In the genomic region with DNA sequence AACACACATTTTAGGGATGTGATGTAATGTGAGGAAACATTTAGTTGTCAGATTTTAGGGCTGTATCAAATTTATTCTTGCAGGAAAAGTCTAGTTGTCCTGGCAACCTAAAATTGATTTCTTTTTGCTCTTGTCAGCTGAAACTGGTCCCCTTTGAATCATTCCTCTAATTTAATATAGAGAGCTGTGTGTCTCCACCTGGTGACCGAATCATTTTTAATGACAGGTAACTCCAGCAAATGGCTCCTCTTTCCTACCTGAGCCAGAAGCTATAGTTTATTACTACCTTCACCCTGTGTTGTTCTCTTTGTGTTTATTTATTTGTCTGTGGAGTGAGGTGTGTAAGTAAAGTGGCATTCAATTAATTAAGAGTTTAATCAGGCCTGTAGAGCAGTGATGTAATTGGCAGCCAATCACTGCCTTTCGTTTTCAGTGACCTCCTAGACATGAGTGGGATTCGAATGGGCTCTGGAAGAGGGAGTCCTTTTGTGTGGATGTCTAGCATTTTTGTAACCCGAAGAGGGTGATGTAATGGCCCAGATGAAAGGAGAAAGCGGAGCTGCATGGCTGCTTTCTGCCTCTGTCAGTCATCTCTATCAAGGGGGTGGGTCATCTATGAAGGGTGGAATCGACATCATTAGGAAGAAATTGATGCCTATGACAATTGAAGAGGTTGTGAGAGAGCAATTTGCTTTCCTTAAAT, we compare ENCODE assay signal across 14 cellular contexts.
DNase-seq lines count a peak whose midpoint lies in the region; ATAC-seq and TF ChIP-seq lines count a peak whose summit lies in the region.
"Had no signal": no experiment of that assay in that cellular context is flagged by ENCODE, and none has a peak within 500 bp of the region (broad histone marks: within the 10 kb centered on the region; RNA-seq: fewer than 3 reads in every experiment).

No MANE protein-coding gene starts in this region.

- POLR2A ChIA-PET in RWPE1 (lab: Yijun Ruan, JAX; ENCODE audit: low non-redundant PET): no interaction called here

- H3K27ac ChIP-seq in brain microvascular endothelial cell (no peak overlapping the region), RWPE1 (no peak overlapping the region)

- peaks cover 7% of the 10 kb centered on the region for H3K36me3 Mint-ChIP-seq in osteocyte (ENCODE audit: unreplicated experiment)
- no peaks in the 10 kb centered on the region for H3K36me3 Mint-ChIP-seq in natural killer cell treated with Interleukin-12 subunit alpha and Interleukin-12 subunit beta and Interleukin-15 and Interleukin-18, amount 100 ng/mL, for 72 hours
- H3K36me3 Mint-ChIP-seq: activated CD8-positive, alpha-beta memory T cell treated with anti-CD3 and anti-CD28 coated beads, Interleukin-2, amount 10 ng/mL, durations not matched to agents 7 days and 5 days had no signal

- H3K4me3 ChIP-seq in brain microvascular endothelial cell (ENCODE audit: low read depth, low read length): no peak overlapping the region

- H3K9me3 Mint-ChIP-seq in osteocyte (ENCODE audit: unreplicated experiment): no peaks in the 10 kb centered on the region
- no peaks in the 10 kb centered on the region for H3K9me3 Mint-ChIP-seq in natural killer cell treated with Interleukin-12 subunit alpha and Interleukin-12 subunit beta and Interleukin-15 and Interleukin-18, amount 100 ng/mL, for 72 hours
- H3K9me3 Mint-ChIP-seq: CD4-positive, alpha-beta memory T cell; stimulated activated naive CD8-positive, alpha-beta T cell treated with anti-CD3 and anti-CD28 coated beads, Interleukin-15, Interleukin-2, amounts not matched to agents 100 ng/mL and 50 ng/mL, for 24 hours had no signal

- H3K4me3 Mint-ChIP-seq in osteocyte (ENCODE audit: unreplicated experiment): no peak overlapping the region
- H3K4me3 Mint-ChIP-seq in natural killer cell treated with Interleukin-12 subunit alpha and Interleukin-12 subunit beta and Interleukin-15 and Interleukin-18, amount 100 ng/mL, for 72 hours: no peak overlapping the region
- H3K4me3 Mint-ChIP-seq: activated CD8-positive, alpha-beta memory T cell treated with anti-CD3 and anti-CD28 coated beads, Interleukin-2, amount 10 ng/mL, durations not matched to agents 7 days and 5 days; CD4-positive, alpha-beta memory T cell; stimulated activated naive CD8-positive, alpha-beta T cell treated with anti-CD3 and anti-CD28 coated beads, Interleukin-15, Interleukin-2, amounts not matched to agents 100 ng/mL and 50 ng/mL, for 24 hours had no signal

- H3K4me1 Mint-ChIP-seq in osteocyte (ENCODE audit: unreplicated experiment): peaks cover 70% of the 10 kb centered on the region
- H3K4me1 Mint-ChIP-seq in natural killer cell treated with Interleukin-12 subunit alpha and Interleukin-12 subunit beta and Interleukin-15 and Interleukin-18, amount 100 ng/mL, for 72 hours (ENCODE audit: low read depth in 2 of 2): peaks cover 46 to 48% of the 10 kb centered on the region in 2 donors

- DNase-seq in DMS79 treated with DMSO at 0.1 percent for 48 hours (lab: John Stamatoyannopoulos, UW) (peak; percentile 52), NCI-H2029 treated with DMSO at 0.1 percent for 48 hours (lab: John Stamatoyannopoulos, UW) (peak; percentile 44), brain microvascular endothelial cell (peak; percentile 51), osteocyte (ENCODE audit: extremely low spot score, unreplicated experiment) (no peak), RWPE1 (ENCODE audit: low spot score) (no peak), Kasumi-1 (lab: John Stamatoyannopoulos, UW) (no peak)
- no peak for DNase-seq in natural killer cell treated with Interleukin-12 subunit alpha and Interleukin-12 subunit beta and Interleukin-15 and Interleukin-18, amount 100 ng/mL, for 72 hours (ENCODE audit: low spot score)
- DNase-seq: activated CD8-positive, alpha-beta memory T cell treated with anti-CD3 and anti-CD28 coated beads, Interleukin-2, amount 10 ng/mL, durations not matched to agents 7 days and 5 days; CD4-positive, alpha-beta memory T cell; NCI-H146; posterior cingulate gyrus; stimulated activated CD4-positive, alpha-beta T cell treated with anti-CD3 and anti-CD28 coated beads, Interleukin-4, amount 100 ng/mL, for 1 hour had no signal

- no peaks in the 10 kb centered on the region for H3K36me3 ChIP-seq in brain microvascular endothelial cell (replicated peaks)

- no peak for ATAC-seq in HG02623 (IDR thresholded peaks at IDR 0.05; ENCODE audit: unreplicated experiment)
- ATAC-seq in natural killer cell treated with Interleukin-12 subunit alpha and Interleukin-12 subunit beta and Interleukin-15 and Interleukin-18, amount 100 ng/mL, for 72 hours: no peak
- ATAC-seq: activated CD8-positive, alpha-beta memory T cell treated with anti-CD3 and anti-CD28 coated beads, Interleukin-2, amount 10 ng/mL, durations not matched to agents 7 days and 5 days had no signal

- no peaks in the 10 kb centered on the region for H3K27me3 ChIP-seq in brain microvascular endothelial cell (replicated peaks)

- peak overlapping the region; percentile 79 for H3K27ac Mint-ChIP-seq in osteocyte (ENCODE audit: unreplicated experiment)
- peak overlapping the region in 1 of 2 donors; percentile 72 for H3K27ac Mint-ChIP-seq in natural killer cell treated with Interleukin-12 subunit alpha and Interleukin-12 subunit beta and Interleukin-15 and Interleukin-18, amount 100 ng/mL, for 72 hours
- H3K27ac Mint-ChIP-seq: activated CD8-positive, alpha-beta memory T cell treated with anti-CD3 and anti-CD28 coated beads, Interleukin-2, amount 10 ng/mL, durations not matched to agents 7 days and 5 days; stimulated activated naive CD8-positive, alpha-beta T cell treated with anti-CD3 and anti-CD28 coated beads, Interleukin-15, Interleukin-2, amounts not matched to agents 100 ng/mL and 50 ng/mL, for 24 hours had no signal

- no peaks in the 10 kb centered on the region for H3K27me3 Mint-ChIP-seq in osteocyte (ENCODE audit: unreplicated experiment)
- H3K27me3 Mint-ChIP-seq in natural killer cell treated with Interleukin-12 subunit alpha and Interleukin-12 subunit beta and Interleukin-15 and Interleukin-18, amount 100 ng/mL, for 72 hours: no peaks in the 10 kb centered on the region
- H3K27me3 Mint-ChIP-seq: CD4-positive, alpha-beta memory T cell; stimulated activated naive CD8-positive, alpha-beta T cell treated with anti-CD3 and anti-CD28 coated beads, Interleukin-15, Interleukin-2, amounts not matched to agents 100 ng/mL and 50 ng/mL, for 24 hours had no signal

- TF ChIP-seq CTCF in brain microvascular endothelial cell (IDR thresholded peaks at IDR 0.05; ENCODE audit: low read depth, low read length, missing control alignments) (no peak), osteocyte (IDR thresholded peaks at IDR 0.05) (no peak), RWPE1 (conservative IDR thresholded peaks at IDR 0.05; ENCODE audit: low read depth) (no peak)

- in situ Hi-C loops in brain microvascular endothelial cell (cut with HindIII; ENCODE audit: low pct_ligation_motif_present, low sequenced_read_pairs): loop anchor here (25.0 kb wide), 1 partner anchor 543 kb away; the partner anchor contains the start of gene BCL6

- CTCF ChIA-PET in RWPE1 (lab: Yijun Ruan, JAX): interaction anchor here (1.3 kb wide), 1 partner anchor 540 kb away, joined by 4 read pairs; no protein-coding TSS in a partner anchor

Comparison
In these comparisons a context has a peak if more than half of its experiments do, and no peak if none do; other contexts are left out.
1. DNase-seq: peak in DMS79 treated with DMSO at 0.1 percent for 48 hours (single experiment), NCI-H2029 treated with DMSO at 0.1 percent for 48 hours (single experiment) and brain microvascular endothelial cell (single experiment); none in osteocyte (single experiment), natural killer cell treated with Interleukin-12 subunit alpha and Interleukin-12 subunit beta and Interleukin-15 and Interleukin-18, amount 100 ng/mL, for 72 hours (single experiment), RWPE1 (single experiment) and Kasumi-1 (0 of 2).